ENCODE assay signal across 23 cellular contexts in the genomic region with DNA sequence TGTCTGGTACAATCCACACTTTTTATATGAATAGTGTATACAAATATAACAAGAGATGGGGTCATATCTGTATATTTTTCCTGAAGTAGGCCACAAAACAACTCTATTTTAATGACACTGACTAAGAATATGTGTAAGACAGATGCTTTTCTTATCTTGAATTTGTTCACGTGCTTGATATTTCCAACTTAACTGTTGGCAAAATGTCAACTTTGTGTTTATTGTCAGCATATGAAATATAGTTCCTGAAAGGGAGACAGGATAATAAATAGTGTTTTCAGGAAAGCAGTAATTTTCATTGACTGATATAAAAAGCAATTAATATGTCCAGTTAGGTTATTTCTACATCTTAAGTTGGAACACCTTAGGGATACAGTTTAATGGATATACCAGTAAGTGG. TPM values are rescaled to one million over a fixed set of nuclear protein-coding genes. Genes with fewer than 3 reads are reported as not detected.
"Had no signal": no experiment of that assay in that cellular context is flagged by ENCODE, and none has a peak within 500 bp of the region (broad histone marks: within the 10 kb centered on the region; RNA-seq: fewer than 3 reads in every experiment).

No MANE protein-coding gene starts in this region.

- H3K4me3 ChIP-seq: breast epithelium, PC-9 had no signal

- H3K4me1 ChIP-seq: breast epithelium had no signal

- H3K27me3 ChIP-seq: breast epithelium had no signal

- DNase-seq: activated CD4-positive, alpha-beta memory T cell treated with anti-CD3 and anti-CD28 coated beads, Interleukin-2, amount 10 ng/mL, durations not matched to agents 7 days and 5 days; activated CD4-positive, alpha-beta T cell treated with anti-CD3 and anti-CD28 coated beads for 36 hours; activated CD4-positive, alpha-beta T cell treated with anti-CD3 and anti-CD28 coated beads, Interleukin-2, amount 50 U/mL, for 1 hour; activated CD4-positive, CD25-positive, alpha-beta regulatory T cell; activated gamma-delta T cell treated with Interleukin-2 at 50 U/mL for 16 hours; activated naive CD4-positive, alpha-beta T cell treated with anti-CD3 and anti-CD28 coated beads, Interleukin-2, amount 10 ng/mL, durations not matched to agents 7 days and 5 days; activated naive CD8-positive, alpha-beta T cell treated with anti-CD3 and anti-CD28 coated beads for 36 hours; activated T-cell treated with anti-CD3 and anti-CD28 coated beads, Interleukin-2, amount 50 U/mL, for 72 hours; anterior cingulate cortex; caudate nucleus; MM.1S; NCI-H1930; NCI-H2107; NCI-H510A treated with DMSO at 0.1 percent for 48 hours; NCI-H69; PC-9; SHP77 treated with DMSO at 0.1 percent for 48 hours; T-cell; T-helper 2 cell; T1000 had no signal

- H3K36me3 ChIP-seq: breast epithelium had no signal

- ATAC-seq: activated CD4-positive, alpha-beta T cell treated with anti-CD3 and anti-CD28 coated beads for 36 hours; activated T-cell treated with anti-CD3 and anti-CD28 coated beads, Interleukin-2, amount 50 U/mL, for 72 hours; T-cell had no signal

- H3K27ac ChIP-seq: breast epithelium, PC-9 had no signal

- H3K9me3 ChIP-seq: breast epithelium had no signal

RNA-seq across cellular contexts. Expression of a gene that starts 27.8 kb away (rescaled TPM):
- total RNA-seq: activated CD4-positive, alpha-beta memory T cell treated with anti-CD3 and anti-CD28 coated beads, Interleukin-2, amount 10 ng/mL, durations not matched to agents 7 days and 5 days; activated CD4-positive, alpha-beta T cell treated with anti-CD3 and anti-CD28 coated beads for 36 hours; activated CD8-positive, alpha-beta memory T cell treated with anti-CD3 and anti-CD28 coated beads for 36 hours; activated naive CD8-positive, alpha-beta T cell treated with anti-CD3 and anti-CD28 coated beads for 36 hours; activated T-cell treated with anti-CD3 and anti-CD28 coated beads, Interleukin-2, amount 50 U/mL, for 72 hours; activated T-helper 2 cell treated with anti-CD3 and anti-CD28 coated beads, Interferon-gamma antibody, Interleukin-2, Interleukin-4, amounts not matched to agents 10 μg/mL and 5 μg/mL and 100 μg/mL, durations not matched to agents 14 hours and 24 hours and 36 hours; PC-9; T-cell had no signal
